Comparison of ENCODE assay signal across 8 cellular contexts in genomic region chr17:79797492-79798295, GRCh38. TPM values are rescaled to one million over a fixed set of nuclear protein-coding genes. Genes with fewer than 3 reads are reported as not detected.
DNase-seq lines count a peak whose midpoint lies in the region; ATAC-seq and TF ChIP-seq lines count a peak whose summit lies in the region.

No MANE protein-coding gene starts in this region.

- H3K27me3 Mint-ChIP-seq in dendritic cell treated with granulocyte-macrophage colony-stimulating factor and Interleukin-4, amounts not matched to agents 40 ng/mL and 50 ng/mL, for 4 days: peaks cover 67% of the 10 kb centered on the region
- peaks cover 31 to 35% of the 10 kb centered on the region in 2 donors for H3K27me3 Mint-ChIP-seq in natural killer cell (ENCODE audit: low read depth in 2 of 2)

- ATAC-seq in GM21723 (IDR thresholded peaks at IDR 0.05; ENCODE audit: unreplicated experiment): peak; percentile 4
- peak; percentile 0 to 2 (median 1) for ATAC-seq in natural killer cell
- ATAC-seq in HG03039 (IDR thresholded peaks at IDR 0.05; ENCODE audit: unreplicated experiment): no peak

- intact Hi-C loops in dendritic cell treated with granulocyte-macrophage colony-stimulating factor and Interleukin-4, amounts not matched to agents 40 ng/mL and 50 ng/mL, for 4 days (cut with micrococcal nuclease): loop anchor here (1.0 to 2.0 kb wide), 2 partner anchors 8 to 41 kb away; partner anchors contain the start of gene CBX4
- intact Hi-C loops in natural killer cell (cut with micrococcal nuclease): loop anchor here (2.0 to 5.0 kb wide), 3 partner anchors 13 to 50 kb away; partner anchors contain the start of gene CBX4

- peak overlapping the region; percentile 89 for H3K27ac Mint-ChIP-seq in dendritic cell treated with granulocyte-macrophage colony-stimulating factor and Interleukin-4, amounts not matched to agents 40 ng/mL and 50 ng/mL, for 4 days
- H3K27ac Mint-ChIP-seq in natural killer cell: peak overlapping the region; percentile 75 to 90

- DNase-seq in COR-L47 (lab: John Stamatoyannopoulos, UW) (peak; percentile 91), NCI-H526 (lab: John Stamatoyannopoulos, UW) (peak; percentile 48 to 80), natural killer cell (no peak), NCI-H2107 treated with DMSO at 0.1 percent for 48 hours (lab: John Stamatoyannopoulos, UW; ENCODE audit: unreplicated experiment) (no peak), germinal center (ENCODE audit: low spot score) (no peak)

- TF ChIP-seq CTCF in natural killer cell (IDR thresholded peaks at IDR 0.05): no peak

- peaks cover 26% of the 10 kb centered on the region for H3K36me3 Mint-ChIP-seq in dendritic cell treated with granulocyte-macrophage colony-stimulating factor and Interleukin-4, amounts not matched to agents 40 ng/mL and 50 ng/mL, for 4 days (ENCODE audit: low read depth)
- no peaks in the 10 kb centered on the region for H3K36me3 Mint-ChIP-seq in natural killer cell

- peaks cover 50% of the 10 kb centered on the region for H3K4me1 Mint-ChIP-seq in dendritic cell treated with granulocyte-macrophage colony-stimulating factor and Interleukin-4, amounts not matched to agents 40 ng/mL and 50 ng/mL, for 4 days (ENCODE audit: low read depth)
- peaks cover 33 to 41% of the 10 kb centered on the region in 2 donors for H3K4me1 Mint-ChIP-seq in natural killer cell

- H3K4me3 Mint-ChIP-seq in dendritic cell treated with granulocyte-macrophage colony-stimulating factor and Interleukin-4, amounts not matched to agents 40 ng/mL and 50 ng/mL, for 4 days: peak overlapping the region; percentile 79
- peak overlapping the region; percentile 91 for H3K4me3 Mint-ChIP-seq in natural killer cell

- no peaks in the 10 kb centered on the region for H3K9me3 Mint-ChIP-seq in dendritic cell treated with granulocyte-macrophage colony-stimulating factor and Interleukin-4, amounts not matched to agents 40 ng/mL and 50 ng/mL, for 4 days
- H3K9me3 Mint-ChIP-seq in natural killer cell: no peaks in the 10 kb centered on the region

RNA-seq across cellular contexts. Expression of gene CBX8, which starts 0.8 kb away (rescaled TPM):
- 1 to 10 TPM; 4.0 to 6.4 (median 5.8) TPM for total RNA-seq in natural killer cell

RNA-seq across cellular contexts. Expression of gene CBX2, which starts 19.7 kb away (rescaled TPM):
- 1 to 10 TPM in 1 of 3 donors, under 1 TPM in 1, not detected in 1; 0.18 to 1.3 TPM for total RNA-seq in natural killer cell

RNA-seq across cellular contexts. Expression of gene CBX4, which starts 41.5 kb away (rescaled TPM):
- 100 to 1,000 TPM; 147 to 220 (median 217) TPM for total RNA-seq in natural killer cell

Comparison
In these comparisons a context has a peak if more than half of its experiments do, and no peak if none do; other contexts are left out.
1. DNase-seq: peak in COR-L47 (single experiment) and NCI-H526 (2 of 2); none in natural killer cell (single experiment), NCI-H2107 treated with DMSO at 0.1 percent for 48 hours (single experiment) and germinal center (single experiment).